Comparison of ENCODE assay signal across 8 cellular contexts in genomic region chr1:42767510-42767924, GRCh38. TPM values are rescaled to one million over a fixed set of nuclear protein-coding genes. Genes with fewer than 3 reads are reported as not detected.
DNase-seq lines count a peak whose midpoint lies in the region; ATAC-seq, FAIRE-seq and TF ChIP-seq lines count a peak whose summit lies in the region.

No MANE protein-coding gene starts in this region.

- H3K27me3 ChIP-seq in CD4-positive, alpha-beta T cell (ENCODE audit: control insufficient read depth, insufficient read depth, low read length), result no peaks in the 10 kb centered on the region
- H3K27me3 ChIP-seq in HepG2 (ENCODE audit: control insufficient read depth in 1 of 2, insufficient read depth in 2 of 2, low read length in 2 of 2), result peaks cover 0 to 4% of the 10 kb centered on the region in 2 experiments; a peak in 1 of 5 replicates
- no peaks in the 10 kb centered on the region for H3K27me3 ChIP-seq in transverse colon

- peaks cover 75% of the 10 kb centered on the region for H3K79me2 ChIP-seq in HepG2 (ENCODE audit: insufficient read depth, low read length)

- no peak overlapping the region for H3K27ac Mint-ChIP-seq in CD4-positive, alpha-beta T cell

- POLR2A ChIA-PET in CD4-positive, alpha-beta T cell (lab: Charles Lee), result interaction anchor here (0.7 to 3.7 kb wide), 34 partner anchors 9 to 733 kb away, joined by 3 to 75 read pairs (median 5); partner anchors contain the start of genes CCDC30, ERMAP, PPCS and PPIH
- POLR2A ChIA-PET in HepG2 (lab: Yijun Ruan, JAX), result interaction anchor here (0.6 to 2.8 kb wide), 24 partner anchors 9 to 553 kb away, joined by 3 to 33 read pairs (median 5); partner anchors contain the start of genes CLDN19, ERMAP, PPIH and SVBP

- no peak overlapping the region for H2AFZ ChIP-seq in HepG2 (ENCODE audit: low read length)

- peak; percentile 21; the same call in 1 of the 2 replicates for TF ChIP-seq RAD21 in HepG2 (CRISPR knock-in tag; IDR thresholded peaks at IDR 0.05)

- BruUV-seq in HepG2 (replicated peaks; lab: Mats Ljungman, UMichigan), result no TSS peak

- TF ChIP-seq POLR2A in HepG2 (IDR thresholded peaks at IDR 0.05; ENCODE audit: insufficient read depth in 1 of 2, low read depth in 2 of 2, low read length in 2 of 2) (peak in 1 of 2 experiments; percentile 6; a peak in 1 of 4 replicates), transverse colon (IDR thresholded peaks at IDR 0.05) (no peak)

- H3K4me2 ChIP-seq in HepG2 (ENCODE audit: low read depth, low read length), result peak overlapping the region; percentile 81

- CTCF ChIA-PET in CD4-positive, alpha-beta T cell (lab: Charles Lee), result interaction anchor here (0.5 to 2.6 kb wide), 6 partner anchors 64 to 190 kb away, joined by 3 to 10 read pairs (median 3); partner anchors contain the start of genes PPIH and ZNF691
- CTCF ChIA-PET in HepG2 (lab: Yijun Ruan, JAX; ENCODE audit: low intra/inter-chr PET ratio, low total read pairs), result no interaction called here

- peaks cover 0 to 5% of the 10 kb centered on the region in 2 experiments; a peak in 3 of 5 replicates for H3K36me3 ChIP-seq in HepG2 (replicated peaks in 1 of 2; ENCODE audit: control insufficient read depth in 1 of 2, insufficient read depth in 2 of 2, low read length in 2 of 2)
- H3K36me3 ChIP-seq in transverse colon, result no peaks in the 10 kb centered on the region

- intact Hi-C loops in CD4-positive, alpha-beta T cell (cut with DNase I, micrococcal nuclease), result loop anchor here (1.0 to 10.0 kb wide), 14 partner anchors 49 to 1905 kb away; partner anchors contain the start of genes CDC20 (in 2 of the 2), ZNF691 (in 2 of the 2), B4GALT2 (in 1 of the 2) and CCDC30 (in 1 of the 2)
- intact Hi-C loops in HepG2 (cut with micrococcal nuclease; ENCODE audit: unreplicated experiment) (loop anchor here (2.0 to 5.0 kb wide), 2 partner anchors 50 to 79 kb away; partner anchors contain the start of genes ERMAP, SVBP and ZNF691), transverse colon (cut with DNase I; ENCODE audit: low total_unique reads) (loop anchor here (10.0 kb wide), 1 partner anchor 433 kb away; the partner anchor contains the start of gene FOXJ3)

- peaks cover 24% of the 10 kb centered on the region for H3K36me3 Mint-ChIP-seq in CD4-positive, alpha-beta T cell (ENCODE audit: low read depth)

- H3K9me3 Mint-ChIP-seq in CD4-positive, alpha-beta T cell, result no peaks in the 10 kb centered on the region

- peak; percentile 14 for ATAC-seq in CD4-positive, alpha-beta T cell (ENCODE audit: poor library complexity)
- ATAC-seq in GM19468 (IDR thresholded peaks at IDR 0.05; ENCODE audit: extremely low read depth, unreplicated experiment) (peak; percentile 1), HepG2 (peak; percentile 56)

- no peak for DNase-seq in CD4-positive, alpha-beta T cell
- DNase-seq in HT-29 (ENCODE audit: low spot score) (peak; percentile 37), astrocyte of the cerebellum (ENCODE audit: low read depth) (no peak), HepG2 (ENCODE audit: low spot score) (peak; percentile 32), transverse colon (no peak), D341Med (ENCODE audit: low spot score) (no peak), 8988T (no peak)

- H3K9ac ChIP-seq in HepG2 (ENCODE audit: insufficient read depth, low read depth, low read length), result peak overlapping the region; percentile 93

- H3K9me3 ChIP-seq in CD4-positive, alpha-beta T cell (ENCODE audit: control insufficient read depth, low read length), result no peaks in the 10 kb centered on the region
- H3K9me3 ChIP-seq in HepG2 (ENCODE audit: low read length), result no peaks in the 10 kb centered on the region
- H3K9me3 ChIP-seq in transverse colon, result no peaks in the 10 kb centered on the region

- no peak for TF ChIP-seq CTCF in CD4-positive, alpha-beta T cell (IDR thresholded peaks at IDR 0.05)
- no peak for TF ChIP-seq CTCF in astrocyte of the cerebellum (IDR thresholded peaks at IDR 0.05; ENCODE audit: low read depth, low read length, missing control alignments)
- no peak for TF ChIP-seq CTCF in HepG2 (CRISPR knock-in tag; IDR thresholded peaks at IDR 0.05)
- TF ChIP-seq CTCF in transverse colon (IDR thresholded peaks at IDR 0.05), result no peak

- WGBS in HepG2 (ENCODE audit: low lambda C conversion rate), result 1% methylated on average over 9 of the region's 21 CpGs
- WGBS in transverse colon (ENCODE audit: low coverage in 1 of 2), 2 donors, result 0% methylated on average over 4 to 21 of the region's 21 CpGs

- peak overlapping the region; percentile 78 for H3K27ac ChIP-seq in CD4-positive, alpha-beta T cell (ENCODE audit: low read depth, low read length)
- peak overlapping the region; percentile 77 for H3K27ac ChIP-seq in HepG2 (ENCODE audit: extremely low read length, insufficient read depth, low read length)
- H3K27ac ChIP-seq in transverse colon, result peak overlapping the region; percentile 92 to 95 (median 94)

- H3K4me1 ChIP-seq in HepG2 (ENCODE audit: insufficient read depth, low read length), result peaks cover 54% of the 10 kb centered on the region
- peaks cover 15 to 41% (median 19%) of the 10 kb centered on the region in 4 donors for H3K4me1 ChIP-seq in transverse colon

- H4K20me1 ChIP-seq in HepG2 (ENCODE audit: insufficient read depth, low read length), result no peaks in the 10 kb centered on the region; the same call in 1 of the 2 replicates

- in situ Hi-C loops in astrocyte of the cerebellum (cut with HindIII; ENCODE audit: low sequenced_read_pairs) (no loop called here), HepG2 (cut with HindIII; ENCODE audit: extremely low pct_ligation_motif_present, low pct_unique_long_range_greater_than_20kb) (no loop called here), transverse colon (cut with MboI; ENCODE audit: low pct_ligation_motif_present in 1 of 4, low pct_unique_long_range_greater_than_20kb in 1 of 4, low sequenced_read_pairs in 3 of 4) (loop anchor here in 3 of 4 donors (10.0 to 25.0 kb wide), 2 partner anchors 430 to 433 kb away; partner anchors contain the start of gene FOXJ3 (in 3 of the 3))

- H3K4me3 ChIP-seq in astrocyte of the cerebellum (ENCODE audit: low read depth, low read length) (peak overlapping the region; percentile 69), HepG2 (replicated peaks in 1 of 3; ENCODE audit: insufficient read depth in 1 of 3, low read depth in 2 of 3, low read length in 3 of 3) (peak overlapping the region; percentile 95 to 99 (median 97)), transverse colon (peak overlapping the region; percentile 90 to 99 (median 94))

- peak; percentile 28 for FAIRE-seq in HepG2 (lab: Jason Lieb, UNC)

- no peak overlapping the region for H3K4me3 Mint-ChIP-seq in CD4-positive, alpha-beta T cell

- no peak for TF ChIP-seq EP300 in HepG2 (IDR thresholded peaks at IDR 0.05; ENCODE audit: low read depth in 2 of 2, low read length in 2 of 2)
- TF ChIP-seq EP300 in HepG2 (CRISPR knock-in tag; IDR thresholded peaks at IDR 0.05; ENCODE audit: borderline replicate concordance), result no peak
- TF ChIP-seq EP300 in transverse colon (IDR thresholded peaks at IDR 0.05; ENCODE audit: low read depth), result no peak

- H3K27me3 Mint-ChIP-seq in CD4-positive, alpha-beta T cell, result no peaks in the 10 kb centered on the region

- H3K4me1 Mint-ChIP-seq in CD4-positive, alpha-beta T cell (ENCODE audit: low read depth), result peaks cover 40% of the 10 kb centered on the region

RNA-seq across cellular contexts. Expression of gene C1orf50, which starts 0.5 kb away (rescaled TPM):
- 10 to 100 TPM; 23.1 to 23.9 TPM for total RNA-seq in CD4-positive, alpha-beta T cell
- 2.0 and 3.1 TPM in 2 replicates for total RNA-seq in HT-29 (2014; rRNA removed; shearing (Covaris generic))
- 4.8 and 5.3 TPM in 2 replicates for total RNA-seq in HepG2 (2016; rRNA removed; fragmentation: Illumina TruSeq; extraction: Trizol)
- 10.8 and 12.2 TPM in 2 replicates for total RNA-seq in HepG2 (2016; cell fraction: cytosol; rRNA removed; fragmentation: Illumina TruSeq; extraction: Trizol; ENCODE audit: low read depth)
- 2.9 and 3.7 TPM in 2 replicates for total RNA-seq in HepG2 (2016; cell fraction: insoluble cytoplasmic fraction; rRNA removed; fragmentation: Illumina TruSeq; extraction: Trizol)
- total RNA-seq in HepG2 (2016; cell fraction: membrane; rRNA removed; fragmentation: Illumina TruSeq; extraction: Trizol), result 3.9 and 5.2 TPM in 2 replicates
- total RNA-seq in HepG2 (2016; cell fraction: nucleus; rRNA removed; fragmentation: Illumina TruSeq; extraction: Trizol), result 2.9 and 5.1 TPM in 2 replicates
- 4.3 and 5.5 TPM in 2 replicates for polyA plus RNA-seq in HepG2 (2011; rRNA removed)
- polyA plus RNA-seq in HepG2 (2011; cell fraction: cytosol; rRNA removed), result 3.5 and 5.8 TPM in 2 replicates
- polyA plus RNA-seq in HepG2 (2011; cell fraction: nucleus; rRNA removed), result 1.6 and 3.2 TPM in 2 replicates
- polyA plus RNA-seq in HepG2 (2012), result 2.2 and 6.4 TPM in 2 replicates
- polyA plus RNA-seq in HepG2 (2016; cell fraction: cytosol; fragmentation: Illumina TruSeq; extraction: Trizol; ENCODE audit: low read depth), result 5.6 and 5.8 TPM in 2 replicates
- polyA plus RNA-seq in HepG2 (2016; cell fraction: insoluble cytoplasmic fraction; fragmentation: Illumina TruSeq; extraction: Trizol; ENCODE audit: low read depth), result 6.1 and 6.6 TPM in 2 replicates
- 5.2 and 6.0 TPM in 2 replicates for polyA plus RNA-seq in HepG2 (2016; cell fraction: membrane; fragmentation: Illumina TruSeq; extraction: Trizol; ENCODE audit: low read depth)
- polyA plus RNA-seq in HepG2 (2016; cell fraction: nucleus; fragmentation: Illumina TruSeq; extraction: Trizol; ENCODE audit: insufficient read depth, low read depth), result 5.7 and 7.0 TPM in 2 replicates
- 1.6 and 1.8 TPM in 2 replicates for polyA minus RNA-seq in HepG2 (2011; rRNA and poly(A)+ RNA removed; ENCODE audit: low replicate concordance)
- 1.3 and 2.1 TPM in 2 replicates for polyA minus RNA-seq in HepG2 (2011; cell fraction: cytosol; rRNA and poly(A)+ RNA removed)
- 8.0 and 9.6 TPM in 2 replicates for polyA minus RNA-seq in HepG2 (2011; cell fraction: nucleus; rRNA and poly(A)+ RNA removed)
- 10 to 100 TPM in 1 of 4 donors, 1 to 10 TPM in 3; 4.0 to 81.2 (median 8.1) TPM for total RNA-seq in transverse colon

RNA-seq across cellular contexts. Expression of gene P3H1, which starts 0.7 kb away (rescaled TPM):
- 10 to 100 TPM; 17.6 to 20.9 TPM for total RNA-seq in CD4-positive, alpha-beta T cell
- 19.1 TPM in 2 replicates for total RNA-seq in HT-29 (2014; rRNA removed; shearing (Covaris generic))
- 18.7 and 64.6 TPM in 2 replicates for total RNA-seq in HepG2 (2016; rRNA removed; fragmentation: Illumina TruSeq; extraction: Trizol)
- total RNA-seq in HepG2 (2016; cell fraction: cytosol; rRNA removed; fragmentation: Illumina TruSeq; extraction: Trizol; ENCODE audit: low read depth), result 7.7 and 10.2 TPM in 2 replicates
- total RNA-seq in HepG2 (2016; cell fraction: insoluble cytoplasmic fraction; rRNA removed; fragmentation: Illumina TruSeq; extraction: Trizol), result 17.1 and 62.4 TPM in 2 replicates
- total RNA-seq in HepG2 (2016; cell fraction: membrane; rRNA removed; fragmentation: Illumina TruSeq; extraction: Trizol), result 13.7 and 16.5 TPM in 2 replicates
- total RNA-seq in HepG2 (2016; cell fraction: nucleus; rRNA removed; fragmentation: Illumina TruSeq; extraction: Trizol), result 78.4 and 82.0 TPM in 2 replicates
- polyA plus RNA-seq in HepG2 (2011; rRNA removed), result 113 and 120 TPM in 2 replicates
- 56.7 and 104 TPM in 2 replicates for polyA plus RNA-seq in HepG2 (2011; cell fraction: cytosol; rRNA removed)
- polyA plus RNA-seq in HepG2 (2011; cell fraction: nucleus; rRNA removed), result 450 and 596 TPM in 2 replicates
- 41.5 and 50.0 TPM in 2 replicates for polyA plus RNA-seq in HepG2 (2012)
- polyA plus RNA-seq in HepG2 (2016; cell fraction: cytosol; fragmentation: Illumina TruSeq; extraction: Trizol; ENCODE audit: low read depth), result 9.2 and 9.6 TPM in 2 replicates
- polyA plus RNA-seq in HepG2 (2016; cell fraction: insoluble cytoplasmic fraction; fragmentation: Illumina TruSeq; extraction: Trizol; ENCODE audit: low read depth), result 19.1 and 25.3 TPM in 2 replicates
- polyA plus RNA-seq in HepG2 (2016; cell fraction: membrane; fragmentation: Illumina TruSeq; extraction: Trizol; ENCODE audit: low read depth), result 9.6 and 14.2 TPM in 2 replicates
- 186 and 190 TPM in 2 replicates for polyA plus RNA-seq in HepG2 (2016; cell fraction: nucleus; fragmentation: Illumina TruSeq; extraction: Trizol; ENCODE audit: insufficient read depth, low read depth)
- polyA minus RNA-seq in HepG2 (2011; rRNA and poly(A)+ RNA removed; ENCODE audit: low replicate concordance), result 93.6 and 129 TPM in 2 replicates
- polyA minus RNA-seq in HepG2 (2011; cell fraction: cytosol; rRNA and poly(A)+ RNA removed), result 49.2 and 50.5 TPM in 2 replicates
- polyA minus RNA-seq in HepG2 (2011; cell fraction: nucleus; rRNA and poly(A)+ RNA removed), result 100 and 101 TPM in 2 replicates
- 10 to 100 TPM in 3 of 4 donors, 1 to 10 TPM in 1; 8.7 to 37.2 (median 10.2) TPM for total RNA-seq in transverse colon

RNA-seq across cellular contexts. Expression of gene TMEM269, which starts 17.3 kb away (rescaled TPM):
- 1 to 10 TPM in 1 of 2 experiments, under 1 TPM in 1; 0.60 to 1.1 TPM for total RNA-seq in CD4-positive, alpha-beta T cell
- total RNA-seq in HT-29 (2014; rRNA removed; shearing (Covaris generic)), result 0.03 TPM in 1 of 2 replicates, not detected in the other
- total RNA-seq in HepG2 (2016; rRNA removed; fragmentation: Illumina TruSeq; extraction: Trizol), result 0.15 and 0.24 TPM in 2 replicates
- not detected in 2 replicates for total RNA-seq in HepG2 (2016; cell fraction: cytosol; rRNA removed; fragmentation: Illumina TruSeq; extraction: Trizol; ENCODE audit: low read depth)
- total RNA-seq in HepG2 (2016; cell fraction: insoluble cytoplasmic fraction; rRNA removed; fragmentation: Illumina TruSeq; extraction: Trizol), result 0.11 TPM in 1 of 2 replicates, not detected in the other
- 0.06 TPM in 1 of 2 replicates, not detected in the other for total RNA-seq in HepG2 (2016; cell fraction: membrane; rRNA removed; fragmentation: Illumina TruSeq; extraction: Trizol)
- 0.28 TPM in 1 of 2 replicates, not detected in the other for total RNA-seq in HepG2 (2016; cell fraction: nucleus; rRNA removed; fragmentation: Illumina TruSeq; extraction: Trizol)
- 0.14 and 0.21 TPM in 2 replicates for polyA plus RNA-seq in HepG2 (2011; rRNA removed)
- polyA plus RNA-seq in HepG2 (2011; cell fraction: cytosol; rRNA removed), result 0.04 and 0.05 TPM in 2 replicates
- polyA plus RNA-seq in HepG2 (2011; cell fraction: nucleus; rRNA removed), result 0.24 and 0.28 TPM in 2 replicates
- 0.32 and 0.42 TPM in 2 replicates for polyA plus RNA-seq in HepG2 (2012)
- polyA plus RNA-seq in HepG2 (2016; cell fraction: cytosol; fragmentation: Illumina TruSeq; extraction: Trizol; ENCODE audit: low read depth), result 0.03 TPM in 1 of 2 replicates, not detected in the other
- polyA plus RNA-seq in HepG2 (2016; cell fraction: insoluble cytoplasmic fraction; fragmentation: Illumina TruSeq; extraction: Trizol; ENCODE audit: low read depth), result 0.09 and 0.15 TPM in 2 replicates
- 0.07 TPM in 1 of 2 replicates, not detected in the other for polyA plus RNA-seq in HepG2 (2016; cell fraction: membrane; fragmentation: Illumina TruSeq; extraction: Trizol; ENCODE audit: low read depth)
- polyA plus RNA-seq in HepG2 (2016; cell fraction: nucleus; fragmentation: Illumina TruSeq; extraction: Trizol; ENCODE audit: insufficient read depth, low read depth), result 0.53 and 0.57 TPM in 2 replicates
- polyA minus RNA-seq in HepG2 (2011; rRNA and poly(A)+ RNA removed; ENCODE audit: low replicate concordance), result 0.80 and 1.0 TPM in 2 replicates
- not detected in 2 replicates for polyA minus RNA-seq in HepG2 (2011; cell fraction: cytosol; rRNA and poly(A)+ RNA removed)
- 0.37 and 0.39 TPM in 2 replicates for polyA minus RNA-seq in HepG2 (2011; cell fraction: nucleus; rRNA and poly(A)+ RNA removed)
- total RNA-seq in transverse colon, result under 1 TPM in 1 of 4 donors, not detected in 3; 0.37 TPM

RNA-seq across cellular contexts. Expression of gene CLDN19, which starts 27.5 kb away (rescaled TPM):
- total RNA-seq in CD4-positive, alpha-beta T cell, result not detected
- not detected in 2 replicates for total RNA-seq in HT-29 (2014; rRNA removed; shearing (Covaris generic))
- total RNA-seq in HepG2 (2016; rRNA removed; fragmentation: Illumina TruSeq; extraction: Trizol) (4.3 and 7.6 TPM in 2 replicates), transverse colon (under 1 TPM in 1 of 4 donors, not detected in 3; 0.27 TPM)
- 1.0 and 1.9 TPM in 2 replicates for total RNA-seq in HepG2 (2016; cell fraction: cytosol; rRNA removed; fragmentation: Illumina TruSeq; extraction: Trizol; ENCODE audit: low read depth)
- total RNA-seq in HepG2 (2016; cell fraction: insoluble cytoplasmic fraction; rRNA removed; fragmentation: Illumina TruSeq; extraction: Trizol), result 3.7 and 6.4 TPM in 2 replicates
- 4.7 and 5.3 TPM in 2 replicates for total RNA-seq in HepG2 (2016; cell fraction: membrane; rRNA removed; fragmentation: Illumina TruSeq; extraction: Trizol)
- 5.6 and 6.8 TPM in 2 replicates for total RNA-seq in HepG2 (2016; cell fraction: nucleus; rRNA removed; fragmentation: Illumina TruSeq; extraction: Trizol)
- polyA plus RNA-seq in HepG2 (2011; rRNA removed), result 5.0 and 5.3 TPM in 2 replicates
- polyA plus RNA-seq in HepG2 (2011; cell fraction: cytosol; rRNA removed), result 3.6 and 5.9 TPM in 2 replicates
- 4.7 and 5.6 TPM in 2 replicates for polyA plus RNA-seq in HepG2 (2011; cell fraction: nucleus; rRNA removed)
- polyA plus RNA-seq in HepG2 (2012), result 2.5 and 3.7 TPM in 2 replicates
- polyA plus RNA-seq in HepG2 (2016; cell fraction: cytosol; fragmentation: Illumina TruSeq; extraction: Trizol; ENCODE audit: low read depth), result 2.8 and 3.0 TPM in 2 replicates
- polyA plus RNA-seq in HepG2 (2016; cell fraction: insoluble cytoplasmic fraction; fragmentation: Illumina TruSeq; extraction: Trizol; ENCODE audit: low read depth), result 3.9 and 4.5 TPM in 2 replicates
- 5.5 TPM in 2 replicates for polyA plus RNA-seq in HepG2 (2016; cell fraction: membrane; fragmentation: Illumina TruSeq; extraction: Trizol; ENCODE audit: low read depth)
- polyA plus RNA-seq in HepG2 (2016; cell fraction: nucleus; fragmentation: Illumina TruSeq; extraction: Trizol; ENCODE audit: insufficient read depth, low read depth), result 8.6 and 9.4 TPM in 2 replicates
- polyA minus RNA-seq in HepG2 (2011; rRNA and poly(A)+ RNA removed; ENCODE audit: low replicate concordance), result 10.8 TPM in 1 of 2 replicates, not detected in the other
- polyA minus RNA-seq in HepG2 (2011; cell fraction: cytosol; rRNA and poly(A)+ RNA removed), result 2.8 and 2.9 TPM in 2 replicates
- polyA minus RNA-seq in HepG2 (2011; cell fraction: nucleus; rRNA and poly(A)+ RNA removed), result 1.2 and 2.1 TPM in 2 replicates

RNA-seq across cellular contexts. Expression of gene ERMAP, which starts 49.4 kb away (rescaled TPM):
- 1 to 10 TPM; 4.4 to 5.0 TPM for total RNA-seq in CD4-positive, alpha-beta T cell
- total RNA-seq in HT-29 (2014; rRNA removed; shearing (Covaris generic)), result 4.9 and 5.4 TPM in 2 replicates
- total RNA-seq in HepG2 (2016; rRNA removed; fragmentation: Illumina TruSeq; extraction: Trizol) (2.6 and 4.4 TPM in 2 replicates), transverse colon (10 to 100 TPM; 12.5 to 30.7 (median 14.1) TPM)
- 2.1 and 2.2 TPM in 2 replicates for total RNA-seq in HepG2 (2016; cell fraction: cytosol; rRNA removed; fragmentation: Illumina TruSeq; extraction: Trizol; ENCODE audit: low read depth)
- 2.2 and 4.0 TPM in 2 replicates for total RNA-seq in HepG2 (2016; cell fraction: insoluble cytoplasmic fraction; rRNA removed; fragmentation: Illumina TruSeq; extraction: Trizol)
- 2.5 and 3.6 TPM in 2 replicates for total RNA-seq in HepG2 (2016; cell fraction: membrane; rRNA removed; fragmentation: Illumina TruSeq; extraction: Trizol)
- 3.9 and 4.6 TPM in 2 replicates for total RNA-seq in HepG2 (2016; cell fraction: nucleus; rRNA removed; fragmentation: Illumina TruSeq; extraction: Trizol)
- polyA plus RNA-seq in HepG2 (2011; rRNA removed), result 2.2 and 2.4 TPM in 2 replicates
- polyA plus RNA-seq in HepG2 (2011; cell fraction: cytosol; rRNA removed), result 1.8 and 1.9 TPM in 2 replicates
- polyA plus RNA-seq in HepG2 (2011; cell fraction: nucleus; rRNA removed), result 3.2 and 4.1 TPM in 2 replicates
- polyA plus RNA-seq in HepG2 (2012), result 1.9 and 2.7 TPM in 2 replicates
- 1.0 and 1.5 TPM in 2 replicates for polyA plus RNA-seq in HepG2 (2016; cell fraction: cytosol; fragmentation: Illumina TruSeq; extraction: Trizol; ENCODE audit: low read depth)
- polyA plus RNA-seq in HepG2 (2016; cell fraction: insoluble cytoplasmic fraction; fragmentation: Illumina TruSeq; extraction: Trizol; ENCODE audit: low read depth), result 1.4 and 1.8 TPM in 2 replicates
- 2.2 TPM in 2 replicates for polyA plus RNA-seq in HepG2 (2016; cell fraction: membrane; fragmentation: Illumina TruSeq; extraction: Trizol; ENCODE audit: low read depth)
- polyA plus RNA-seq in HepG2 (2016; cell fraction: nucleus; fragmentation: Illumina TruSeq; extraction: Trizol; ENCODE audit: insufficient read depth, low read depth), result 5.5 and 6.9 TPM in 2 replicates
- polyA minus RNA-seq in HepG2 (2011; rRNA and poly(A)+ RNA removed; ENCODE audit: low replicate concordance), result 2.7 and 3.5 TPM in 2 replicates
- 1.4 and 2.6 TPM in 2 replicates for polyA minus RNA-seq in HepG2 (2011; cell fraction: cytosol; rRNA and poly(A)+ RNA removed)
- 8.1 and 9.9 TPM in 2 replicates for polyA minus RNA-seq in HepG2 (2011; cell fraction: nucleus; rRNA and poly(A)+ RNA removed)

Comparison
In these comparisons a context has a peak if more than half of its experiments do, and no peak if none do; other contexts are left out.
1. ATAC-seq: peak in every context shown above with its lines; median percentile 56 in HepG2; 14 in CD4-positive, alpha-beta T cell; 1 in GM19468.
2. DNase-seq: peak in HT-29 (single experiment) and HepG2 (single experiment); none in CD4-positive, alpha-beta T cell (0 of 10), astrocyte of the cerebellum (single experiment), transverse colon (single experiment), D341Med (single experiment) and 8988T (single experiment).
3. in situ Hi-C loops: an anchor here in transverse colon (10.0 to 25.0 kb wide); none called in astrocyte of the cerebellum and HepG2.
4. Peak in every context shown above with its lines, with median percentiles within 50 percentile points of each other: H3K27ac ChIP-seq and H3K4me3 ChIP-seq.